In genomic region chr1:93613895-93614294, GRCh38 we compare ENCODE assay signal across 8 cellular contexts.
DNase-seq lines count a peak whose midpoint lies in the region; ATAC-seq and TF ChIP-seq lines count a peak whose summit lies in the region.

No MANE protein-coding gene starts in this region.

- H3K9me3 Mint-ChIP-seq in activated naive CD4-positive, alpha-beta T cell treated with anti-CD3 and anti-CD28 coated beads, Interleukin-2, amount 10 ng/mL, durations not matched to agents 7 days and 5 days, result no peaks in the 10 kb centered on the region

- DNase-seq in cerebellar cortex (ENCODE audit: low spot score) (peak; percentile 16), left kidney (ENCODE audit: low read depth, low spot score) (peak; percentile 46), EL (no peak)
- no peak for DNase-seq in activated naive CD4-positive, alpha-beta T cell treated with anti-CD3 and anti-CD28 coated beads, Interleukin-2, amount 10 ng/mL, durations not matched to agents 7 days and 5 days
- DNase-seq in activated CD4-positive, alpha-beta T cell treated with anti-CD3 and anti-CD28 coated beads for 1 hour, result no peak

- H3K4me3 Mint-ChIP-seq in activated naive CD4-positive, alpha-beta T cell treated with anti-CD3 and anti-CD28 coated beads, Interleukin-2, amount 10 ng/mL, durations not matched to agents 7 days and 5 days, result no peak overlapping the region

- H3K4me1 ChIP-seq in HUES6 (ENCODE audit: control insufficient read depth, insufficient read depth, low read length), result peaks cover 71% of the 10 kb centered on the region

- H3K4me1 Mint-ChIP-seq in activated naive CD4-positive, alpha-beta T cell treated with anti-CD3 and anti-CD28 coated beads, Interleukin-2, amount 10 ng/mL, durations not matched to agents 7 days and 5 days, result peaks cover 2% of the 10 kb centered on the region

- no peaks in the 10 kb centered on the region for H3K36me3 Mint-ChIP-seq in activated naive CD4-positive, alpha-beta T cell treated with anti-CD3 and anti-CD28 coated beads, Interleukin-2, amount 10 ng/mL, durations not matched to agents 7 days and 5 days

- no peaks in the 10 kb centered on the region for H3K27me3 ChIP-seq in HUES6 (ENCODE audit: control insufficient read depth, insufficient read depth, low read length)

- ATAC-seq in GM18505 (IDR thresholded peaks at IDR 0.05; ENCODE audit: unreplicated experiment), result no peak

- no peaks in the 10 kb centered on the region for H3K9me3 ChIP-seq in HUES6 (ENCODE audit: control insufficient read depth, insufficient read depth, low read depth, low read length)

- H3K4me3 ChIP-seq in HUES6 (ENCODE audit: low read depth, low read length) (no peak overlapping the region), skin epidermis (peak overlapping the region in 1 of 7 experiments; percentile 33)

- H3K27me3 Mint-ChIP-seq in activated naive CD4-positive, alpha-beta T cell treated with anti-CD3 and anti-CD28 coated beads, Interleukin-2, amount 10 ng/mL, durations not matched to agents 7 days and 5 days, result peaks cover 8% of the 10 kb centered on the region

- CTCF ChIA-PET in activated naive CD4-positive, alpha-beta T cell treated with anti-CD3 and anti-CD28 coated beads, Interleukin-2, amount 10 ng/mL, durations not matched to agents 7 days and 5 days (lab: Charles Lee), result interaction anchor here (0.8 kb wide), 1 partner anchor 15 kb away, joined by 3 read pairs; no protein-coding TSS in a partner anchor

- no peaks in the 10 kb centered on the region for H3K36me3 ChIP-seq in HUES6 (ENCODE audit: control insufficient read depth, insufficient read depth, low read length)

- H3K27ac ChIP-seq in HUES6 (ENCODE audit: low read depth, low read length) (no peak overlapping the region; the same call in 1 of the 2 replicates), skin epidermis (peak overlapping the region in 14 of 21 experiments; percentile 9 to 78 (median 54))

- H3K9ac ChIP-seq in HUES6 (ENCODE audit: low read length), result peak overlapping the region; percentile 17

- no peak for TF ChIP-seq POLR2A in GM18505 (IDR thresholded peaks at IDR 0.05; ENCODE audit: borderline replicate concordance, extremely low read depth, insufficient read depth, insufficient read length)

- H3K27ac Mint-ChIP-seq in activated naive CD4-positive, alpha-beta T cell treated with anti-CD3 and anti-CD28 coated beads, Interleukin-2, amount 10 ng/mL, durations not matched to agents 7 days and 5 days, result no peak overlapping the region

Comparison
In these comparisons a context has a peak if more than half of its experiments do, and no peak if none do; other contexts are left out.
1. DNase-seq: peak in cerebellar cortex (single experiment) and left kidney (single experiment); none in activated naive CD4-positive, alpha-beta T cell treated with anti-CD3 and anti-CD28 coated beads, Interleukin-2, amount 10 ng/mL, durations not matched to agents 7 days and 5 days (single experiment), EL (single experiment) and activated CD4-positive, alpha-beta T cell treated with anti-CD3 and anti-CD28 coated beads for 1 hour (single experiment).